1 cellular context compared by ENCODE assay signal in the genomic region with DNA sequence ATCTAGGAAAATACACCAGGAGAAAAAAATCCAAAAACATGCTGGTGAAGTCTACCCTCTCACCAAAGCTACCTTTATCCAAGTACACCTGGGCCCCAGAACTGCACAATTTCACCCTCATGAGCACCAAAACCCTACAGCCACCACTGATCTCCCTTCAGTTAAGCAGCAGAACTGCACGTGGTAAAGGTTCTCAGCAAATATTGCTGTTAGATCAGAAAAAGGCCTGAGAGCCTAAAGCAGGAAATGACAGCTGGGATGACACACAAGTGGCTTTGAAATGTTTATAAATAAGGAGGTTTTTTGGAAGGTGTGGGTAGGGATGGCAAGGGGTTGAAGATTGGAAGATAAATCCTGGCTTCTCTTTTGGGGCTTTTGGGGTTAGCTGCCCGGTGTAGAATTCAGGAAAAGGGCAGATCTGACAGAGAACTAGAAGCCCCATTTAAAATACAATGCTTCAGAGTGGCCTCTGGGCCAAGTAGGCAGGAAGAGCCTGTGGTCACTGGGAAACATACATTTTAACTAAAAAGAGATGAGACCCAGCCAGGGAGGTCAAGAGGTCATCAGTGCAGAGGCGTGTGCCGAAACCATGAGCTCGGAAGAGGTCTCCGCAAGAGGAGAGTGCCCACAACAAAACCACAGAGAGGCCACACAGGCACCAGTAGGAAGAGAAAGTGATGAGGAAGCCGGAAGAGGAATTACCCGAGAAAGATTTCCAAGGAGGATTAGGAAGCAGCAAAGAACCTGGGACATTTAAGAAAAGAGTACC.
TF ChIP-seq lines count a peak whose summit lies in the region.

No MANE protein-coding gene starts in this region.

TF ChIP-seq in WTC11, 78 proteins besides CTCF, POLR2A, EP300 and RAD21:
- TF ChIP-seq, protein P1, sequence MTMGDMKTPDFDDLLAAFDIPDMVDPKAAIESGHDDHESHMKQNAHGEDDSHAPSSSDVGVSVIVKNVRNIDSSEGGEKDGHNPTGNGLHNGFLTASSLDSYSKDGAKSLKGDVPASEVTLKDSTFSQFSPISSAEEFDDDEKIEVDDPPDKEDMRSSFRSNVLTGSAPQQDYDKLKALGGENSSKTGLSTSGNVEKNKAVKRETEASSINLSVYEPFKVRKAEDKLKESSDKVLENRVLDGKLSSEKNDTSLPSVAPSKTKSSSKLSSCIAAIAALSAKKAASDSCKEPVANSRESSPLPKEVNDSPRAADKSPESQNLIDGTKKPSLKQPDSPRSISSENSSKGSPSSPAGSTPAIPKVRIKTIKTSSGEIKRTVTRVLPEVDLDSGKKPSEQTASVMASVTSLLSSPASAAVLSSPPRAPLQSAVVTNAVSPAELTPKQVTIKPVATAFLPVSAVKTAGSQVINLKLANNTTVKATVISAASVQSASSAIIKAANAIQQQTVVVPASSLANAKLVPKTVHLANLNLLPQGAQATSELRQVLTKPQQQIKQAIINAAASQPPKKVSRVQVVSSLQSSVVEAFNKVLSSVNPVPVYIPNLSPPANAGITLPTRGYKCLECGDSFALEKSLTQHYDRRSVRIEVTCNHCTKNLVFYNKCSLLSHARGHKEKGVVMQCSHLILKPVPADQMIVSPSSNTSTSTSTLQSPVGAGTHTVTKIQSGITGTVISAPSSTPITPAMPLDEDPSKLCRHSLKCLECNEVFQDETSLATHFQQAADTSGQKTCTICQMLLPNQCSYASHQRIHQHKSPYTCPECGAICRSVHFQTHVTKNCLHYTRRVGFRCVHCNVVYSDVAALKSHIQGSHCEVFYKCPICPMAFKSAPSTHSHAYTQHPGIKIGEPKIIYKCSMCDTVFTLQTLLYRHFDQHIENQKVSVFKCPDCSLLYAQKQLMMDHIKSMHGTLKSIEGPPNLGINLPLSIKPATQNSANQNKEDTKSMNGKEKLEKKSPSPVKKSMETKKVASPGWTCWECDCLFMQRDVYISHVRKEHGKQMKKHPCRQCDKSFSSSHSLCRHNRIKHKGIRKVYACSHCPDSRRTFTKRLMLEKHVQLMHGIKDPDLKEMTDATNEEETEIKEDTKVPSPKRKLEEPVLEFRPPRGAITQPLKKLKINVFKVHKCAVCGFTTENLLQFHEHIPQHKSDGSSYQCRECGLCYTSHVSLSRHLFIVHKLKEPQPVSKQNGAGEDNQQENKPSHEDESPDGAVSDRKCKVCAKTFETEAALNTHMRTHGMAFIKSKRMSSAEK (CRISPR knock-in tag; IDR thresholded peaks at IDR 0.05; ENCODE audit: borderline replicate concordance), result no peak
- TF ChIP-seq ELF4 (CRISPR knock-in tag; IDR thresholded peaks at IDR 0.05; ENCODE audit: low read depth), result no peak
- TF ChIP-seq, protein P2, sequence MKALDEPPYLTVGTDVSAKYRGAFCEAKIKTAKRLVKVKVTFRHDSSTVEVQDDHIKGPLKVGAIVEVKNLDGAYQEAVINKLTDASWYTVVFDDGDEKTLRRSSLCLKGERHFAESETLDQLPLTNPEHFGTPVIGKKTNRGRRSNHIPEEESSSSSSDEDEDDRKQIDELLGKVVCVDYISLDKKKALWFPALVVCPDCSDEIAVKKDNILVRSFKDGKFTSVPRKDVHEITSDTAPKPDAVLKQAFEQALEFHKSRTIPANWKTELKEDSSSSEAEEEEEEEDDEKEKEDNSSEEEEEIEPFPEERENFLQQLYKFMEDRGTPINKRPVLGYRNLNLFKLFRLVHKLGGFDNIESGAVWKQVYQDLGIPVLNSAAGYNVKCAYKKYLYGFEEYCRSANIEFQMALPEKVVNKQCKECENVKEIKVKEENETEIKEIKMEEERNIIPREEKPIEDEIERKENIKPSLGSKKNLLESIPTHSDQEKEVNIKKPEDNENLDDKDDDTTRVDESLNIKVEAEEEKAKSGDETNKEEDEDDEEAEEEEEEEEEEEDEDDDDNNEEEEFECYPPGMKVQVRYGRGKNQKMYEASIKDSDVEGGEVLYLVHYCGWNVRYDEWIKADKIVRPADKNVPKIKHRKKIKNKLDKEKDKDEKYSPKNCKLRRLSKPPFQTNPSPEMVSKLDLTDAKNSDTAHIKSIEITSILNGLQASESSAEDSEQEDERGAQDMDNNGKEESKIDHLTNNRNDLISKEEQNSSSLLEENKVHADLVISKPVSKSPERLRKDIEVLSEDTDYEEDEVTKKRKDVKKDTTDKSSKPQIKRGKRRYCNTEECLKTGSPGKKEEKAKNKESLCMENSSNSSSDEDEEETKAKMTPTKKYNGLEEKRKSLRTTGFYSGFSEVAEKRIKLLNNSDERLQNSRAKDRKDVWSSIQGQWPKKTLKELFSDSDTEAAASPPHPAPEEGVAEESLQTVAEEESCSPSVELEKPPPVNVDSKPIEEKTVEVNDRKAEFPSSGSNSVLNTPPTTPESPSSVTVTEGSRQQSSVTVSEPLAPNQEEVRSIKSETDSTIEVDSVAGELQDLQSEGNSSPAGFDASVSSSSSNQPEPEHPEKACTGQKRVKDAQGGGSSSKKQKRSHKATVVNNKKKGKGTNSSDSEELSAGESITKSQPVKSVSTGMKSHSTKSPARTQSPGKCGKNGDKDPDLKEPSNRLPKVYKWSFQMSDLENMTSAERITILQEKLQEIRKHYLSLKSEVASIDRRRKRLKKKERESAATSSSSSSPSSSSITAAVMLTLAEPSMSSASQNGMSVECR (CRISPR knock-in tag; IDR thresholded peaks at IDR 0.05; ENCODE audit: borderline replicate concordance), result no peak
- TF ChIP-seq EMX1 (CRISPR knock-in tag; IDR thresholded peaks at IDR 0.05), result no peak
- TF ChIP-seq, protein P3, sequence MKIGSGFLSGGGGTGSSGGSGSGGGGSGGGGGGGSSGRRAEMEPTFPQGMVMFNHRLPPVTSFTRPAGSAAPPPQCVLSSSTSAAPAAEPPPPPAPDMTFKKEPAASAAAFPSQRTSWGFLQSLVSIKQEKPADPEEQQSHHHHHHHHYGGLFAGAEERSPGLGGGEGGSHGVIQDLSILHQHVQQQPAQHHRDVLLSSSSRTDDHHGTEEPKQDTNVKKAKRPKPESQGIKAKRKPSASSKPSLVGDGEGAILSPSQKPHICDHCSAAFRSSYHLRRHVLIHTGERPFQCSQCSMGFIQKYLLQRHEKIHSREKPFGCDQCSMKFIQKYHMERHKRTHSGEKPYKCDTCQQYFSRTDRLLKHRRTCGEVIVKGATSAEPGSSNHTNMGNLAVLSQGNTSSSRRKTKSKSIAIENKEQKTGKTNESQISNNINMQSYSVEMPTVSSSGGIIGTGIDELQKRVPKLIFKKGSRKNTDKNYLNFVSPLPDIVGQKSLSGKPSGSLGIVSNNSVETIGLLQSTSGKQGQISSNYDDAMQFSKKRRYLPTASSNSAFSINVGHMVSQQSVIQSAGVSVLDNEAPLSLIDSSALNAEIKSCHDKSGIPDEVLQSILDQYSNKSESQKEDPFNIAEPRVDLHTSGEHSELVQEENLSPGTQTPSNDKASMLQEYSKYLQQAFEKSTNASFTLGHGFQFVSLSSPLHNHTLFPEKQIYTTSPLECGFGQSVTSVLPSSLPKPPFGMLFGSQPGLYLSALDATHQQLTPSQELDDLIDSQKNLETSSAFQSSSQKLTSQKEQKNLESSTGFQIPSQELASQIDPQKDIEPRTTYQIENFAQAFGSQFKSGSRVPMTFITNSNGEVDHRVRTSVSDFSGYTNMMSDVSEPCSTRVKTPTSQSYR (CRISPR knock-in tag; IDR thresholded peaks at IDR 0.05), result no peak
- TF ChIP-seq SP1 (CRISPR knock-in tag; conservative IDR thresholded peaks at IDR 0.05), result no peak
- TF ChIP-seq TEAD1 (CRISPR knock-in tag; IDR thresholded peaks at IDR 0.05), result no peak
- TF ChIP-seq, protein P4, sequence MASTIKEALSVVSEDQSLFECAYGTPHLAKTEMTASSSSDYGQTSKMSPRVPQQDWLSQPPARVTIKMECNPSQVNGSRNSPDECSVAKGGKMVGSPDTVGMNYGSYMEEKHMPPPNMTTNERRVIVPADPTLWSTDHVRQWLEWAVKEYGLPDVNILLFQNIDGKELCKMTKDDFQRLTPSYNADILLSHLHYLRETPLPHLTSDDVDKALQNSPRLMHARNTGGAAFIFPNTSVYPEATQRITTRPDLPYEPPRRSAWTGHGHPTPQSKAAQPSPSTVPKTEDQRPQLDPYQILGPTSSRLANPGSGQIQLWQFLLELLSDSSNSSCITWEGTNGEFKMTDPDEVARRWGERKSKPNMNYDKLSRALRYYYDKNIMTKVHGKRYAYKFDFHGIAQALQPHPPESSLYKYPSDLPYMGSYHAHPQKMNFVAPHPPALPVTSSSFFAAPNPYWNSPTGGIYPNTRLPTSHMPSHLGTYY (CRISPR knock-in tag; IDR thresholded peaks at IDR 0.05), result no peak
- no peak for TF ChIP-seq SOX15 (CRISPR knock-in tag; IDR thresholded peaks at IDR 0.05)
- TF ChIP-seq ZNF671 (CRISPR knock-in tag; IDR thresholded peaks at IDR 0.05), result no peak
- no peak for TF ChIP-seq OVOL2 (CRISPR knock-in tag; IDR thresholded peaks at IDR 0.05; ENCODE audit: borderline replicate concordance)
